Comparison of ENCODE assay signal across 14 cellular contexts in the genomic region with DNA sequence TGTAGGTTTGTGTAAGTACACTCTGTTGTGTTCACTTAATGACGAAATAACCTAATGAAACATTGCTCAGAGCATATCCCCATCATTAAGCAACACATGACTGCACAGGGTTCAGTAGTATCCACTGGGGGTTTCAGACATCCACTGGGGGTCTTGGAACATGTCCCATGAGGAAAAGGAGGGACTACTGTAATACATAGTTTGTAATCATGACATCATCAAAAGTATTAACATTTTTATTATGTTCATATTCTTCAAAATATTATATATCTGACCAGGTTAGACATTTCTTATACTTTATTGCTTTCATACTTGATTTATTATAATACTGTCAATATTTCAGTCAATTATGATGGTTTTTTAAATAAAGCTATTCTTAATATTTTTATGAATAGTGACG. TPM values are rescaled to one million over a fixed set of nuclear protein-coding genes. Genes with fewer than 3 reads are reported as not detected.
A peak's percentile ranks its signal among the peaks of the same experiment; 100 is the strongest.
DNase-seq lines count a peak whose midpoint lies in the region; ATAC-seq, FAIRE-seq and TF ChIP-seq lines count a peak whose summit lies in the region.
"Had no signal": no experiment of that assay in that cellular context is flagged by ENCODE, and none has a peak within 500 bp of the region (broad histone marks: within the 10 kb centered on the region; RNA-seq: fewer than 3 reads in every experiment).

No MANE protein-coding gene starts in this region.

- H3K27me3 ChIP-seq in bronchial epithelial cell (ENCODE audit: control insufficient read depth, insufficient read depth, low read length), result no peaks in the 10 kb centered on the region
- H3K27me3 ChIP-seq: BE2C had no signal

- H3K36me3 ChIP-seq in bronchial epithelial cell (ENCODE audit: control insufficient read depth, insufficient read depth, low read length), result peaks cover 4% of the 10 kb centered on the region

- no peaks in the 10 kb centered on the region for H3K9me3 Mint-ChIP-seq in stimulated activated memory B cell treated with anti-CD40 and anti-IgM and Interleukin-4, amounts not matched to agents 10 μg/mL and 1 μg/mL and 100 μg/mL, for 72 hours
- H3K9me3 Mint-ChIP-seq: CD4-positive, alpha-beta memory T cell had no signal

- H3K4me3 Mint-ChIP-seq in stimulated activated memory B cell treated with anti-CD40 and anti-IgM and Interleukin-4, amounts not matched to agents 10 μg/mL and 1 μg/mL and 100 μg/mL, for 72 hours, result no peak overlapping the region
- H3K4me3 Mint-ChIP-seq: CD4-positive, alpha-beta memory T cell had no signal

- no peak for ATAC-seq in stimulated activated memory B cell treated with anti-CD40 and anti-IgM and Interleukin-4, amounts not matched to agents 10 μg/mL and 1 μg/mL and 100 μg/mL, for 72 hours
- no peak for ATAC-seq in HG03175 (IDR thresholded peaks at IDR 0.05; ENCODE audit: unreplicated experiment)

- H3K27me3 Mint-ChIP-seq in stimulated activated memory B cell treated with anti-CD40 and anti-IgM and Interleukin-4, amounts not matched to agents 10 μg/mL and 1 μg/mL and 100 μg/mL, for 72 hours, result no peaks in the 10 kb centered on the region
- H3K27me3 Mint-ChIP-seq: CD4-positive, alpha-beta memory T cell had no signal

- no peak overlapping the region for H3K4me3 ChIP-seq in bronchial epithelial cell (ENCODE audit: low read depth, low read length)
- H3K4me3 ChIP-seq: HAP-1 had no signal

- FAIRE-seq in A204.1 (lab: Jason Lieb, UNC) (peak; percentile 35), H54 (lab: Jason Lieb, UNC) (peak; percentile 15), bronchial epithelial cell (lab: Jason Lieb, UNC) (peak; percentile 32)
- FAIRE-seq: GM19239 had no signal

- H3K27ac Mint-ChIP-seq in stimulated activated memory B cell treated with anti-CD40 and anti-IgM and Interleukin-4, amounts not matched to agents 10 μg/mL and 1 μg/mL and 100 μg/mL, for 72 hours, result peak overlapping the region; percentile 56

- TF ChIP-seq CTCF in bronchial epithelial cell (IDR thresholded peaks at IDR 0.05; ENCODE audit: insufficient read depth, low read length, severe bottlenecking), result no peak

- no peak for DNase-seq in H54 (ENCODE audit: insufficient read length, low spot score)
- no peak for DNase-seq in bronchial epithelial cell (ENCODE audit: low read depth)
- DNase-seq in hepatic stellate cell (ENCODE audit: low spot score), result no peak
- DNase-seq in NCI-H2227 (lab: John Stamatoyannopoulos, UW; ENCODE audit: unreplicated experiment), result no peak
- DNase-seq: BE2C; CD4-positive, alpha-beta memory T cell; DMS79; GOT3; IMR-90 had no signal

- TF ChIP-seq POLR2A in H54 (IDR thresholded peaks at IDR 0.05; ENCODE audit: low read depth, low read length), result no peak

- no peaks in the 10 kb centered on the region for H3K4me1 Mint-ChIP-seq in stimulated activated memory B cell treated with anti-CD40 and anti-IgM and Interleukin-4, amounts not matched to agents 10 μg/mL and 1 μg/mL and 100 μg/mL, for 72 hours

- H3K36me3 Mint-ChIP-seq in stimulated activated memory B cell treated with anti-CD40 and anti-IgM and Interleukin-4, amounts not matched to agents 10 μg/mL and 1 μg/mL and 100 μg/mL, for 72 hours, result peaks cover 38% of the 10 kb centered on the region

RNA-seq across cellular contexts. Expression of gene EMILIN2, which starts 54.4 kb away (rescaled TPM):
- total RNA-seq in bronchial epithelial cell, result 0.38 and 1.3 TPM in 2 replicates
